Comparison of ENCODE assay signal across 8 cellular contexts in the genomic region with DNA sequence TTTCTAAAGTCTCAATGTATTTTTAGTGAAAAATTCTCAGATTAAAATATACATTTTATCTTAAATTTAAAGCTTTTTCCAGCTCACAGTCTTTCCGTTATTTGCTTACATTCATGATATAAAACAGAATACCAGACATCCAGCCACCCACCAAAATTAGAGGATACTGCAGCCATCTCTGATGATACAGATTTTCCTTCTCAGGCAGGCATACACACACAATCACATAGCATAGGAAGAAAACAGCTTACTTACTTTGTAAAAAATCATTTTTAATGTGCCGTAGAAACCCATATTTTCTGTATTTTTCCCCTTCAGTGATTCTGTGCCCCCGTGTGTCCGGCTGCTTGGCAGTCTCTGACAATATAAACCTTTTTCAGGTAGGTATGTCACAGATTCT.
A peak's percentile ranks its signal among the peaks of the same experiment; 100 is the strongest.
DNase-seq lines count a peak whose midpoint lies in the region; ATAC-seq and TF ChIP-seq lines count a peak whose summit lies in the region.

No MANE protein-coding gene starts in this region.

- in situ Hi-C loops in GM23248 (cut with MboI): loop anchor here (25.0 kb wide), 1 partner anchor 1240 kb away; no protein-coding TSS in a partner anchor

- intact Hi-C loops in CD14-positive monocyte (cut with micrococcal nuclease): no loop called here

- H3K4me3 Mint-ChIP-seq in activated naive CD8-positive, alpha-beta T cell: peak overlapping the region; percentile 48
- H3K4me3 Mint-ChIP-seq in CD14-positive monocyte: no peak overlapping the region

- H3K79me2 ChIP-seq in GM23248 (ENCODE audit: insufficient read depth): peaks cover 60% of the 10 kb centered on the region

- peak overlapping the region; percentile 88 for H3K27ac ChIP-seq in GM23248
- H3K27ac ChIP-seq in thoracic aorta: peak overlapping the region; percentile 41 to 65

- no peaks in the 10 kb centered on the region for H3K36me3 Mint-ChIP-seq in activated naive CD8-positive, alpha-beta T cell
- peaks cover 3 to 7% of the 10 kb centered on the region in 2 donors for H3K36me3 Mint-ChIP-seq in CD14-positive monocyte

- no peak for ATAC-seq in thoracic aorta (ENCODE audit: insufficient number of reproducible peaks, low FRiP score, low read depth)

- H3K36me3 ChIP-seq in GM23248 (ENCODE audit: low read depth): no peaks in the 10 kb centered on the region
- H3K36me3 ChIP-seq in thoracic aorta: no peaks in the 10 kb centered on the region

- peak overlapping the region; percentile 91 for H3K4me2 ChIP-seq in GM23248 (ENCODE audit: unreplicated experiment)

- peak; percentile 61 for DNase-seq in GM23248
- DNase-seq in iris pigment epithelial cell (ENCODE audit: low read depth): peak; percentile 22
- no peak for DNase-seq in thoracic aorta (ENCODE audit: low spot score)
- no peak for DNase-seq in NCI-H774 (lab: John Stamatoyannopoulos, UW)
- DNase-seq in CD14-positive monocyte (ENCODE audit: low spot score): no peak
- no peak for DNase-seq in epidermal melanocyte (ENCODE audit: insufficient read length, low spot score)
- DNase-seq in GM20000 (ENCODE audit: low spot score): no peak

- H3K4me1 ChIP-seq in GM23248 (ENCODE audit: insufficient read depth) (peaks cover 64% of the 10 kb centered on the region), thoracic aorta (ENCODE audit: control insufficient read depth in 1 of 2, low read depth in 2 of 2) (peaks cover 8 to 13% of the 10 kb centered on the region in 2 donors)

- H3K9me3 ChIP-seq in GM23248 (ENCODE audit: low read depth): no peaks in the 10 kb centered on the region
- H3K9me3 ChIP-seq in thoracic aorta: no peaks in the 10 kb centered on the region

- H3K27ac Mint-ChIP-seq in activated naive CD8-positive, alpha-beta T cell: peak overlapping the region; percentile 11
- H3K27ac Mint-ChIP-seq in CD14-positive monocyte: peak overlapping the region in 1 of 7 donors; percentile 25

- H3K9me3 Mint-ChIP-seq in activated naive CD8-positive, alpha-beta T cell (ENCODE audit: low read depth): no peaks in the 10 kb centered on the region
- H3K9me3 Mint-ChIP-seq in CD14-positive monocyte: no peaks in the 10 kb centered on the region

- H3F3A ChIP-seq in GM23248 (ENCODE audit: insufficient read depth): peaks cover 36% of the 10 kb centered on the region

- peaks cover 29% of the 10 kb centered on the region for H3K4me1 Mint-ChIP-seq in activated naive CD8-positive, alpha-beta T cell (ENCODE audit: low read depth)
- H3K4me1 Mint-ChIP-seq in CD14-positive monocyte: peaks cover 3% of the 10 kb centered on the region

- H3K9me2 ChIP-seq in GM23248 (ENCODE audit: insufficient read depth): no peaks in the 10 kb centered on the region

- H3K4me3 ChIP-seq in GM23248 (peak overlapping the region; percentile 93), thoracic aorta (peak overlapping the region; percentile 76)

- H2AFZ ChIP-seq in GM23248: peak overlapping the region; percentile 86

- no peaks in the 10 kb centered on the region for H4K20me1 ChIP-seq in GM23248 (ENCODE audit: insufficient read depth)

- WGBS in GM23248 (ENCODE audit: low coverage in 1 of 2, low lambda C conversion rate in 2 of 2, missing lambda C conversion rate in 2 of 2), 2 experiments: 1 to 2% methylated on average over 4 of the region's 4 CpGs

- TF ChIP-seq CTCF in thoracic aorta (IDR thresholded peaks at IDR 0.05): no peak
- TF ChIP-seq CTCF in CD14-positive monocyte (IDR thresholded peaks at IDR 0.05): no peak
- TF ChIP-seq CTCF in GM20000 (IDR thresholded peaks at IDR 0.05; ENCODE audit: extremely low read depth, missing control alignments): no peak

- no peaks in the 10 kb centered on the region for H3K27me3 Mint-ChIP-seq in activated naive CD8-positive, alpha-beta T cell
- H3K27me3 Mint-ChIP-seq in CD14-positive monocyte (ENCODE audit: low read depth in 3 of 3): no peaks in the 10 kb centered on the region

- H3K9ac ChIP-seq in GM23248: peak overlapping the region; percentile 90

- H3K27me3 ChIP-seq in GM23248 (replicated peaks; ENCODE audit: insufficient read depth) (no peaks in the 10 kb centered on the region), thoracic aorta (replicated peaks; ENCODE audit: insufficient read depth) (no peaks in the 10 kb centered on the region)

Comparison
In these comparisons a context has a peak if more than half of its experiments do, and no peak if none do; other contexts are left out.
1. DNase-seq: peak in GM23248 (single experiment) and iris pigment epithelial cell (single experiment); none in thoracic aorta (single experiment), NCI-H774 (single experiment), CD14-positive monocyte (single experiment), epidermal melanocyte (single experiment) and GM20000 (single experiment).